Comparison of ENCODE assay signal across 1 cellular context in genomic region chr22:42764895-42765363, GRCh38.
TF ChIP-seq lines count a peak whose summit lies in the region.

No MANE protein-coding gene starts in this region.

TF ChIP-seq in GM23338, 12 proteins besides CTCF, POLR2A, EP300 and RAD21:
- no peak for TF ChIP-seq ZNF462 (CRISPR knock-in tag; IDR thresholded peaks at IDR 0.05)
- no peak for TF ChIP-seq STAT1 (IDR thresholded peaks at IDR 0.05; ENCODE audit: unreplicated experiment)
- no peak for TF ChIP-seq ZNF331 (CRISPR knock-in tag; IDR thresholded peaks at IDR 0.05; ENCODE audit: low read depth)
- TF ChIP-seq, protein P1, sequence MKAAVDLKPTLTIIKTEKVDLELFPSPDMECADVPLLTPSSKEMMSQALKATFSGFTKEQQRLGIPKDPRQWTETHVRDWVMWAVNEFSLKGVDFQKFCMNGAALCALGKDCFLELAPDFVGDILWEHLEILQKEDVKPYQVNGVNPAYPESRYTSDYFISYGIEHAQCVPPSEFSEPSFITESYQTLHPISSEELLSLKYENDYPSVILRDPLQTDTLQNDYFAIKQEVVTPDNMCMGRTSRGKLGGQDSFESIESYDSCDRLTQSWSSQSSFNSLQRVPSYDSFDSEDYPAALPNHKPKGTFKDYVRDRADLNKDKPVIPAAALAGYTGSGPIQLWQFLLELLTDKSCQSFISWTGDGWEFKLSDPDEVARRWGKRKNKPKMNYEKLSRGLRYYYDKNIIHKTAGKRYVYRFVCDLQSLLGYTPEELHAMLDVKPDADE (IDR thresholded peaks at IDR 0.05) = no peak
- TF ChIP-seq, protein P2, sequence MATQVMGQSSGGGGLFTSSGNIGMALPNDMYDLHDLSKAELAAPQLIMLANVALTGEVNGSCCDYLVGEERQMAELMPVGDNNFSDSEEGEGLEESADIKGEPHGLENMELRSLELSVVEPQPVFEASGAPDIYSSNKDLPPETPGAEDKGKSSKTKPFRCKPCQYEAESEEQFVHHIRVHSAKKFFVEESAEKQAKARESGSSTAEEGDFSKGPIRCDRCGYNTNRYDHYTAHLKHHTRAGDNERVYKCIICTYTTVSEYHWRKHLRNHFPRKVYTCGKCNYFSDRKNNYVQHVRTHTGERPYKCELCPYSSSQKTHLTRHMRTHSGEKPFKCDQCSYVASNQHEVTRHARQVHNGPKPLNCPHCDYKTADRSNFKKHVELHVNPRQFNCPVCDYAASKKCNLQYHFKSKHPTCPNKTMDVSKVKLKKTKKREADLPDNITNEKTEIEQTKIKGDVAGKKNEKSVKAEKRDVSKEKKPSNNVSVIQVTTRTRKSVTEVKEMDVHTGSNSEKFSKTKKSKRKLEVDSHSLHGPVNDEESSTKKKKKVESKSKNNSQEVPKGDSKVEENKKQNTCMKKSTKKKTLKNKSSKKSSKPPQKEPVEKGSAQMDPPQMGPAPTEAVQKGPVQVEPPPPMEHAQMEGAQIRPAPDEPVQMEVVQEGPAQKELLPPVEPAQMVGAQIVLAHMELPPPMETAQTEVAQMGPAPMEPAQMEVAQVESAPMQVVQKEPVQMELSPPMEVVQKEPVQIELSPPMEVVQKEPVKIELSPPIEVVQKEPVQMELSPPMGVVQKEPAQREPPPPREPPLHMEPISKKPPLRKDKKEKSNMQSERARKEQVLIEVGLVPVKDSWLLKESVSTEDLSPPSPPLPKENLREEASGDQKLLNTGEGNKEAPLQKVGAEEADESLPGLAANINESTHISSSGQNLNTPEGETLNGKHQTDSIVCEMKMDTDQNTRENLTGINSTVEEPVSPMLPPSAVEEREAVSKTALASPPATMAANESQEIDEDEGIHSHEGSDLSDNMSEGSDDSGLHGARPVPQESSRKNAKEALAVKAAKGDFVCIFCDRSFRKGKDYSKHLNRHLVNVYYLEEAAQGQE (IDR thresholded peaks at IDR 0.05; ENCODE audit: unreplicated experiment) = no peak
- TF ChIP-seq EZH2phosphoT487 (IDR thresholded peaks at IDR 0.05; ENCODE audit: unreplicated experiment) = no peak
- TF ChIP-seq NANOG (IDR thresholded peaks at IDR 0.05; ENCODE audit: borderline replicate concordance) = no peak
- TF ChIP-seq EZH2 (IDR thresholded peaks at IDR 0.05; ENCODE audit: low read depth, unreplicated experiment) = no peak
- TF ChIP-seq ZNF114 (CRISPR knock-in tag; IDR thresholded peaks at IDR 0.05) = no peak
